Comparison of ENCODE assay signal across 6 cellular contexts in genomic region chr3:184320099-184320445, GRCh38. TPM values are rescaled to one million over a fixed set of nuclear protein-coding genes. Genes with fewer than 3 reads are reported as not detected.
DNase-seq lines count a peak whose midpoint lies in the region; ATAC-seq and TF ChIP-seq lines count a peak whose summit lies in the region.

No MANE protein-coding gene starts in this region.

- no peaks in the 10 kb centered on the region for H3K9me3 ChIP-seq in SK-N-MC (ENCODE audit: low read depth, low read length)
- no peaks in the 10 kb centered on the region for H3K9me3 ChIP-seq in gastrocnemius medialis

- no peak for TF ChIP-seq CTCF in gastrocnemius medialis (IDR thresholded peaks at IDR 0.05 in 4 of 5, conservative IDR thresholded peaks at IDR 0.05 in 1 of 5)

- H3K9ac ChIP-seq in SK-N-MC (ENCODE audit: insufficient read length): no peak overlapping the region

- H3K36me3 ChIP-seq in SK-N-MC (ENCODE audit: insufficient read depth, low read length): peaks cover 94% of the 10 kb centered on the region
- peaks cover 2 to 61% of the 10 kb centered on the region in 2 donors for H3K36me3 ChIP-seq in gastrocnemius medialis

- H3K27ac ChIP-seq in SK-N-MC (peak overlapping the region; percentile 83), gastrocnemius medialis (peak overlapping the region; percentile 92 to 100 (median 98))

- DNase-seq in GOT3 (lab: John Stamatoyannopoulos, UW): peak; percentile 92
- DNase-seq in SK-N-MC (ENCODE audit: low read depth, low spot score): no peak
- DNase-seq in gastrocnemius medialis: peak; percentile 96 to 98
- DNase-seq in NCI-H748 treated with DMSO at 0.1 percent for 48 hours (lab: John Stamatoyannopoulos, UW): no peak

- intact Hi-C loops in gastrocnemius medialis (cut with DNase I; ENCODE audit: low total_unique reads): loop anchor here (2.0 kb wide), 1 partner anchor 15 kb away; no protein-coding TSS in a partner anchor

- no peaks in the 10 kb centered on the region for H3K27me3 ChIP-seq in gastrocnemius medialis

- peaks cover 81 to 86% of the 10 kb centered on the region in 2 donors for H3K4me1 ChIP-seq in gastrocnemius medialis

- ATAC-seq in esophagus mucosa: peak; percentile 86
- ATAC-seq in gastrocnemius medialis: peak; percentile 69 to 74
- ATAC-seq in GM21786 (IDR thresholded peaks at IDR 0.05; ENCODE audit: unreplicated experiment): no peak

- in situ Hi-C loops in gastrocnemius medialis (cut with MboI; ENCODE audit: low sequenced_read_pairs in 4 of 4): no loop called here

- no peak for TF ChIP-seq POLR2A in gastrocnemius medialis (IDR thresholded peaks at IDR 0.05)

- H3K4me3 ChIP-seq in SK-N-MC (no peak overlapping the region), gastrocnemius medialis (peak overlapping the region; percentile 52 to 66 (median 55))

RNA-seq across cellular contexts. Expression of gene EIF4G1, which starts 5.7 kb away (rescaled TPM):
- total RNA-seq in esophagus mucosa (339 TPM), gastrocnemius medialis (100 to 1,000 TPM; 474 to 863 (median 735) TPM)

RNA-seq across cellular contexts. Expression of gene FAM131A, which starts 17.3 kb away (rescaled TPM):
- total RNA-seq in esophagus mucosa: 7.3 TPM
- total RNA-seq in gastrocnemius medialis: 10 to 100 TPM; 14.7 to 27.1 (median 18.8) TPM

RNA-seq across cellular contexts. Expression of gene PSMD2, which starts 21.0 kb away (rescaled TPM):
- 126 TPM for total RNA-seq in esophagus mucosa
- total RNA-seq in gastrocnemius medialis: 100 to 1,000 TPM; 560 to 831 (median 720) TPM

RNA-seq across cellular contexts. Expression of gene CLCN2, which starts 41.3 kb away (rescaled TPM):
- total RNA-seq in esophagus mucosa: 3.4 TPM
- 1 to 10 TPM in 2 of 4 donors, under 1 TPM in 2; 0.62 to 1.2 (median 0.92) TPM for total RNA-seq in gastrocnemius medialis

RNA-seq across cellular contexts. Expression of gene POLR2H, which starts 41.4 kb away (rescaled TPM):
- total RNA-seq in esophagus mucosa: 46.0 TPM
- 10 to 100 TPM; 45.5 to 87.7 (median 53.0) TPM for total RNA-seq in gastrocnemius medialis

Comparison
In these comparisons a context has a peak if more than half of its experiments do, and no peak if none do; other contexts are left out.
1. DNase-seq: peak in GOT3 (single experiment) and gastrocnemius medialis (2 of 2); none in SK-N-MC (single experiment) and NCI-H748 treated with DMSO at 0.1 percent for 48 hours (single experiment).